ENCODE assay signal across 8 cellular contexts in the genomic region with DNA sequence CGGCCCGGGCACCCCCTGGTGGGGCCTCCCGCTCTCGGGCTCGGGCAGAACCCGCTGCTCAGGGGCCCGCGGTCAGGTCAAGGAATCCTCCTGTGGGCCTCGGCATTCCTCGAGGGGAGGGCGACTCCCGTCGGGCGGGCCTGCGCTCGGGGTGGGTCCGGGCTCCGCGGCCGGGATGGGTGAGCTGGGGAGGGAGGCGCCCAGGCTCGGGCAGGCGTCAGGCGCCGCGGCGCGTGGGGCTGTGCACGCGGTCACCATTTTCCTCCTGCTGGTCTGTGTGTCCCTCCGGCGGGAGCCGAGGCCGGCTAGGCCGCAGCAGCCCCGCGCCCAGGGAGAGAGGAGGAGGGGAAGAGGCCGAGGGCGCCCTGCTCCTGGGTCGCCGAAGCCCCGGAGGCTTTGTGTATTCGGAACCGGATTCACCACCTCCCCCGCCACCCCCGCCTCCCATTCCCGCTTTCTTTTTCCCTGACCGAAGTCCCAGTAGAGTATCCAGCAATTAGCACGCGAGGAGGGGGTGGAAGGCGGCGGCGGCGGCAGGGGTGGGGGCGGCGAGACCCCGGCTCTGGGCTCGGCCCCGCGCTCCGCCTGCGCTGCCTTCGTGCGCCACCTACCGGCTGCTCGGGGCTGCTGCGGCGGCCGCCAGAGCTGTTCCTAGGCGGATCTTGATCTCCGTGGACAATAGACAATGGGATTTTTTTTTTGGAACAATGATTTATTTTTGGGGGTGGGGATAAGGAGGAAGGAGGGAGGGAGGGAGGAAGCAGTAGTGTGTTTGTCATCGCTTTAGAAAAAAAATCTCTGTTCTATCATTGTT.
A peak's percentile ranks its signal among the peaks of the same experiment; 100 is the strongest.
DNase-seq lines count a peak whose midpoint lies in the region; ATAC-seq and TF ChIP-seq lines count a peak whose summit lies in the region.

No MANE protein-coding gene starts in this region.

- TF ChIP-seq RAD21 in SK-N-SH (IDR thresholded peaks at IDR 0.05; ENCODE audit: low read length), result peak; percentile 85

- 2% methylated on average over 30 of the region's 72 CpGs for WGBS in SK-N-SH (ENCODE audit: low lambda C conversion rate)
- WGBS in tibial nerve, 2 donors, result 0 to 1% methylated on average over 23 to 50 of the region's 72 CpGs

- no peaks in the 10 kb centered on the region for H3K36me3 Mint-ChIP-seq in CD4-positive, alpha-beta T cell (ENCODE audit: low read depth)
- no peaks in the 10 kb centered on the region for H3K36me3 Mint-ChIP-seq in activated naive CD8-positive, alpha-beta T cell
- H3K36me3 Mint-ChIP-seq in glutamatergic neuron (ENCODE audit: unreplicated experiment), result no peaks in the 10 kb centered on the region

- TF ChIP-seq EP300 in SK-N-SH (IDR thresholded peaks at IDR 0.05; ENCODE audit: borderline replicate concordance in 1 of 2, low read depth in 1 of 2, low read length in 1 of 2), result peak in 1 of 2 experiments; percentile 40; a peak in 1 of 4 replicates
- no peak for TF ChIP-seq EP300 in tibial nerve (IDR thresholded peaks at IDR 0.05)

- H3K9me2 ChIP-seq in SK-N-SH, result no peaks in the 10 kb centered on the region

- H3K27ac Mint-ChIP-seq in CD4-positive, alpha-beta T cell, result no peak overlapping the region
- peak overlapping the region; percentile 74 for H3K27ac Mint-ChIP-seq in activated naive CD8-positive, alpha-beta T cell
- peak overlapping the region; percentile 79 for H3K27ac Mint-ChIP-seq in glutamatergic neuron (ENCODE audit: unreplicated experiment)

- peak; percentile 75 for ATAC-seq in CD4-positive, alpha-beta T cell (ENCODE audit: poor library complexity)
- ATAC-seq in GM21447 (IDR thresholded peaks at IDR 0.05; ENCODE audit: unreplicated experiment), result peak; percentile 60
- ATAC-seq in omental fat pad (ENCODE audit: low FRiP score), result peak; percentile 79

- H4K20me1 ChIP-seq in SK-N-SH (ENCODE audit: insufficient read depth), result no peaks in the 10 kb centered on the region

- H3K9ac ChIP-seq in SK-N-SH, result peak overlapping the region; percentile 71

- no peak overlapping the region for H3K27ac ChIP-seq in CD4-positive, alpha-beta T cell (ENCODE audit: low read depth, low read length)
- H3K27ac ChIP-seq in SK-N-SH (ENCODE audit: low read depth in 2 of 2, low read length in 1 of 2), result peak overlapping the region; percentile 78 to 92
- H3K27ac ChIP-seq in tibial nerve, result peak overlapping the region; percentile 84 to 97 (median 91)

- H3F3A ChIP-seq in SK-N-SH (replicated peaks; ENCODE audit: insufficient read depth), result peaks cover 13% of the 10 kb centered on the region

- peak; percentile 94 for TF ChIP-seq CTCF in CD4-positive, alpha-beta T cell (IDR thresholded peaks at IDR 0.05)
- peak; percentile 87 for TF ChIP-seq CTCF in SK-N-SH (IDR thresholded peaks at IDR 0.05)
- TF ChIP-seq CTCF in glutamatergic neuron (IDR thresholded peaks at IDR 0.05; ENCODE audit: partially characterized antibody, unreplicated experiment), result peak; percentile 94
- TF ChIP-seq CTCF in omental fat pad (IDR thresholded peaks at IDR 0.05), result peak in 2 of 3 donors; percentile 29 to 48
- TF ChIP-seq CTCF in tibial nerve (IDR thresholded peaks at IDR 0.05), result peak; percentile 86 to 99 (median 97)

- no peaks in the 10 kb centered on the region for H3K9me3 ChIP-seq in CD4-positive, alpha-beta T cell (ENCODE audit: control insufficient read depth, low read length)
- no peaks in the 10 kb centered on the region for H3K9me3 ChIP-seq in SK-N-SH
- H3K9me3 ChIP-seq in tibial nerve, result no peaks in the 10 kb centered on the region

- peak overlapping the region; percentile 47 to 55 for H3K4me3 ChIP-seq in SK-N-SH (ENCODE audit: low read depth in 2 of 2, low read length in 1 of 2)
- peak overlapping the region; percentile 53 to 69 (median 62) for H3K4me3 ChIP-seq in tibial nerve

- no peaks in the 10 kb centered on the region for H3K9me3 Mint-ChIP-seq in CD4-positive, alpha-beta T cell
- H3K9me3 Mint-ChIP-seq in activated naive CD8-positive, alpha-beta T cell (ENCODE audit: low read depth), result no peaks in the 10 kb centered on the region
- H3K9me3 Mint-ChIP-seq in glutamatergic neuron (ENCODE audit: unreplicated experiment), result peaks cover 11% of the 10 kb centered on the region

- H3K27me3 ChIP-seq in CD4-positive, alpha-beta T cell (ENCODE audit: control insufficient read depth, insufficient read depth, low read length), result peaks cover 9% of the 10 kb centered on the region
- H3K27me3 ChIP-seq in SK-N-SH (ENCODE audit: insufficient read depth), result no peaks in the 10 kb centered on the region
- H3K27me3 ChIP-seq in tibial nerve, result no peaks in the 10 kb centered on the region

- POLR2A ChIA-PET in CD4-positive, alpha-beta T cell (lab: Charles Lee), result interaction anchor here (0.7 to 2.1 kb wide), 5 partner anchors 93 to 241 kb away, joined by 3 to 9 read pairs (median 4); a partner anchor contains a TSS
- POLR2A ChIA-PET in SK-N-SH (lab: Yijun Ruan, JAX), result interaction anchor here (1.4 to 7.9 kb wide), 7 partner anchors 10 to 364 kb away, joined by 4 to 56 read pairs (median 5); a partner anchor contains a TSS

- no peaks in the 10 kb centered on the region for H3K79me2 ChIP-seq in SK-N-SH (ENCODE audit: insufficient read depth)

- peaks cover 16% of the 10 kb centered on the region for H3K4me1 Mint-ChIP-seq in CD4-positive, alpha-beta T cell (ENCODE audit: low read depth)
- peaks cover 11% of the 10 kb centered on the region for H3K4me1 Mint-ChIP-seq in activated naive CD8-positive, alpha-beta T cell (ENCODE audit: low read depth)
- H3K4me1 Mint-ChIP-seq in glutamatergic neuron (ENCODE audit: low read depth, unreplicated experiment), result peaks cover 38% of the 10 kb centered on the region

- peak; percentile 24 to 76 (median 52) for DNase-seq in CD4-positive, alpha-beta T cell
- DNase-seq in LoVo (ENCODE audit: low spot score) (peak; percentile 71), SK-N-SH (peak; percentile 94), glutamatergic neuron (peak; percentile 92), omental fat pad (ENCODE audit: low spot score) (peak; percentile 61), tibial nerve (ENCODE audit: low spot score in 2 of 2) (peak; percentile 45 to 64)

- H3K4me1 ChIP-seq in SK-N-SH (ENCODE audit: control insufficient read depth in 1 of 2, insufficient read depth in 2 of 2, low read depth in 1 of 2, low read length in 1 of 2), result peaks cover 49 to 57% of the 10 kb centered on the region in 2 experiments
- H3K4me1 ChIP-seq in tibial nerve, result peaks cover 0 to 32% (median 7%) of the 10 kb centered on the region in 4 donors

- CTCF ChIA-PET in CD4-positive, alpha-beta T cell (lab: Charles Lee), result interaction anchor here (0.6 to 2.9 kb wide), 23 partner anchors 10 to 649 kb away, joined by 3 to 35 read pairs (median 4); a partner anchor contains a TSS
- CTCF ChIA-PET in SK-N-SH (lab: Yijun Ruan, JAX), result interaction anchor here (0.6 to 9.2 kb wide), 69 partner anchors 9 to 649 kb away, joined by 3 to 91 read pairs (median 4); a partner anchor contains a TSS

- peak overlapping the region; percentile 87 for H3K4me3 Mint-ChIP-seq in CD4-positive, alpha-beta T cell
- peak overlapping the region; percentile 77 for H3K4me3 Mint-ChIP-seq in activated naive CD8-positive, alpha-beta T cell
- H3K4me3 Mint-ChIP-seq in glutamatergic neuron (ENCODE audit: unreplicated experiment), result peak overlapping the region; percentile 59

- peak overlapping the region; percentile 73; the same call in 1 of the 2 replicates for H2AFZ ChIP-seq in SK-N-SH (ENCODE audit: low read depth)

- no peaks in the 10 kb centered on the region for H3K36me3 ChIP-seq in SK-N-SH (replicated peaks in 1 of 2; ENCODE audit: control insufficient read depth in 1 of 2, insufficient read depth in 2 of 2, low read length in 1 of 2)
- H3K36me3 ChIP-seq in tibial nerve, result no peaks in the 10 kb centered on the region

- TF ChIP-seq POLR2A in tibial nerve (IDR thresholded peaks at IDR 0.05), result no peak

- intact Hi-C loops in CD4-positive, alpha-beta T cell (cut with DNase I, micrococcal nuclease), result loop anchor here (1.0 to 5.0 kb wide), 8 partner anchors 98 to 1221 kb away; a partner anchor contains a TSS

- H3K27me3 Mint-ChIP-seq in CD4-positive, alpha-beta T cell, result peaks cover 13% of the 10 kb centered on the region
- H3K27me3 Mint-ChIP-seq in activated naive CD8-positive, alpha-beta T cell, result peaks cover 2% of the 10 kb centered on the region
- H3K27me3 Mint-ChIP-seq in glutamatergic neuron (ENCODE audit: unreplicated experiment), result peaks cover 8% of the 10 kb centered on the region

- H3K4me2 ChIP-seq in SK-N-SH, result peak overlapping the region; percentile 75

TF ChIP-seq in SK-N-SH, 30 proteins besides CTCF, POLR2A, EP300 and RAD21:
- TF ChIP-seq FOSL2 (IDR thresholded peaks at IDR 0.05; ENCODE audit: borderline replicate concordance, low read depth) (no peak), SMC3 (IDR thresholded peaks at IDR 0.05; ENCODE audit: low read depth, low read length) (peak; percentile 72), TCF12 (IDR thresholded peaks at IDR 0.05) (peak; percentile 39; the same call in 1 of the 2 replicates), EZH2phosphoT487 (IDR thresholded peaks at IDR 0.05; ENCODE audit: borderline replicate concordance, low read depth) (no peak), NRF1 (IDR thresholded peaks at IDR 0.05; ENCODE audit: low read depth, low read length) (no peak), MEF2A (IDR thresholded peaks at IDR 0.05; ENCODE audit: borderline replicate concordance, low read depth) (peak; percentile 37; the same call in 1 of the 2 replicates)
- TF ChIP-seq, protein P1, sequence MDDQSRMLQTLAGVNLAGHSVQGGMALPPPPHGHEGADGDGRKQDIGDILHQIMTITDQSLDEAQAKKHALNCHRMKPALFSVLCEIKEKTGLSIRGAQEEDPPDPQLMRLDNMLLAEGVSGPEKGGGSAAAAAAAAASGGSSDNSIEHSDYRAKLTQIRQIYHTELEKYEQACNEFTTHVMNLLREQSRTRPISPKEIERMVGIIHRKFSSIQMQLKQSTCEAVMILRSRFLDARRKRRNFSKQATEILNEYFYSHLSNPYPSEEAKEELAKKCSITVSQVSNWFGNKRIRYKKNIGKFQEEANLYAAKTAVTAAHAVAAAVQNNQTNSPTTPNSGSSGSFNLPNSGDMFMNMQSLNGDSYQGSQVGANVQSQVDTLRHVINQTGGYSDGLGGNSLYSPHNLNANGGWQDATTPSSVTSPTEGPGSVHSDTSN (IDR thresholded peaks at IDR 0.05), result peak; percentile 63

Comparison
In these comparisons a context has a peak if more than half of its experiments do, and no peak if none do; other contexts are left out.
1. CTCF ChIP-seq: peak in every context shown above with its lines; median percentile 97 in tibial nerve; 94 in CD4-positive, alpha-beta T cell; 94 in glutamatergic neuron; 87 in SK-N-SH; 38 in omental fat pad.